In genomic region chr6:131362070-131362469, GRCh38 we compare ENCODE assay signal across 20 cellular contexts.
DNase-seq lines count a peak whose midpoint lies in the region; ATAC-seq and FAIRE-seq lines count a peak whose summit lies in the region.
"Had no signal": no experiment of that assay in that cellular context is flagged by ENCODE, and none has a peak within 500 bp of the region (broad histone marks: within the 10 kb centered on the region; RNA-seq: fewer than 3 reads in every experiment).

No MANE protein-coding gene starts in this region.

- H3K4me3 ChIP-seq in ACC112 (ENCODE audit: low read depth, low read length): no peak overlapping the region
- H3K4me3 ChIP-seq: SJSA1 had no signal

- DNase-seq in GM03348 (ENCODE audit: low spot score) (peak; percentile 20), RCC 7860 (ENCODE audit: low spot score) (peak; percentile 13), fibroblast of gingiva (ENCODE audit: low read depth) (peak; percentile 7), mucosa of gallbladder (ENCODE audit: low spot score) (no peak)
- no peak for DNase-seq in activated CD4-positive, alpha-beta T cell treated with anti-CD3 and anti-CD28 coated beads for 48 hours
- DNase-seq: ACHN; BE2C; Calu3; CD4-positive, alpha-beta T cell; DMS53; HFFc6; Karpas-422; NCI-H1105 treated with DMSO at 0.1 percent for 48 hours; NCI-H187 treated with DMSO at 0.1 percent for 48 hours; NK-92 treated with Interleukin-12 subunit alpha and Interleukin-12 subunit beta, amount 100 ng/mL, for 24 hours had no signal

- H3K36me3 ChIP-seq in ACC112 (ENCODE audit: insufficient read depth, low read length): no peaks in the 10 kb centered on the region
- H3K36me3 ChIP-seq: BE2C, SJSA1 had no signal

- H3K27me3 ChIP-seq in ACC112 (ENCODE audit: insufficient read depth, low read length): no peaks in the 10 kb centered on the region
- H3K27me3 ChIP-seq: BE2C, SJSA1 had no signal

- H3K4me1 ChIP-seq in ACC112 (ENCODE audit: control insufficient read depth, insufficient read depth, low read length, unreplicated experiment): no peaks in the 10 kb centered on the region
- H3K4me1 ChIP-seq: BE2C, SJSA1 had no signal

- ATAC-seq in GM21619 (IDR thresholded peaks at IDR 0.05; ENCODE audit: unreplicated experiment) (no peak), GM18498 (IDR thresholded peaks at IDR 0.05; ENCODE audit: unreplicated experiment) (no peak)

- H2AFZ ChIP-seq in ACC112 (ENCODE audit: low read length, unreplicated experiment): no peak overlapping the region

- FAIRE-seq in RCC 7860 (lab: Jason Lieb, UNC): no peak

- no peaks in the 10 kb centered on the region for H3K79me2 ChIP-seq in ACC112 (ENCODE audit: control insufficient read depth, insufficient read depth, low read length, unreplicated experiment)

- peak overlapping the region; percentile 14; the same call in 1 of the 2 replicates for H3K27ac ChIP-seq in ACC112 (ENCODE audit: low read depth, low read length)
- H3K27ac ChIP-seq: RWPE1, SJSA1 had no signal

Comparison
In these comparisons a context has a peak if more than half of its experiments do, and no peak if none do; other contexts are left out.
1. DNase-seq: peak in GM03348 (single experiment), RCC 7860 (single experiment) and fibroblast of gingiva (single experiment); none in activated CD4-positive, alpha-beta T cell treated with anti-CD3 and anti-CD28 coated beads for 48 hours (single experiment) and mucosa of gallbladder (single experiment).